Comparison of ENCODE assay signal across 1 cellular context in the genomic region with DNA sequence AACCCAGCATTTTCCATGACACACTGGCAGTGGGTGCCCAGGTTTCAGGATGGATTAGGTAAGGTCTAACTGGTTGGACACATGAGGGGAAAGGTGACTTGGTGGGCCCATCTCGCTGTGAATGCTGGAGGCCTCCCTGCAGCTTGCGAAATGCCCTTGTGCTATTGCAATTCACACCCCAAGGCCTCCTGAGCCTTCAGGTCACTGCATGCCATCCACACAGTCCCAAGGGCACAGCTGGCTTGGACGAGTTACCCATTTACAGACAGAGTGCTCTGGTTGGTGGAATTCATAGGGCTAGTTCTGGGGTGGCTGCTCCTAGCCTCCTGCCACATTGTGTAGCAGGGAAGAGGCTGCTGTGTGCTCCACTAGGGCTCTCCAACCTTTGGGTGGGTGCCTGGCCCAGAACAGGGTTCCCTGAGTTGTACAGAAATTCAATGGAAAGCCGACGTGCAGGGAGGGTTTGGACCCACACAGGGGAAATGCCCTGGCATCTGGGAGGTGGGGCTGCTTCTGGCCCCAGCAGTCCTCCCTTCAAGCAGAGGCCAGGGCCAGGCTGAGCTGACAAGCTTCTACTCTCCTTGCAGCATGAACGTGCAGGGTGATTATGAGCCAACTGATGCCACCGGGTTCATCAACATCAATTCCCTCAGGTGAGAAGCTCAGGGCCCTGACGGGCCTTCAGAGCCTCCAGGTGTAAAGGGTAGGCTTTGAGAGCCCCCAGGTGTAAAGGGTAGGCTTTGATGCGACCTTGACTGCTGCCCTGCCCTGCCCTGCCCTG.
TF ChIP-seq lines count a peak whose summit lies in the region.

No MANE protein-coding gene starts in this region.

TF ChIP-seq in HepG2, 621 proteins besides CTCF, POLR2A, EP300 and RAD21 (continued from another document):
- TF ChIP-seq ZNF414 (CRISPR knock-in tag; IDR thresholded peaks at IDR 0.05) (no peak), ZKSCAN5 (CRISPR knock-in tag; IDR thresholded peaks at IDR 0.05) (no peak), ARID5B (CRISPR knock-in tag; IDR thresholded peaks at IDR 0.05) (peak; percentile 90), ZFX (CRISPR knock-in tag; IDR thresholded peaks at IDR 0.05; ENCODE audit: low read depth) (peak; percentile 93), SATB2 (CRISPR knock-in tag; IDR thresholded peaks at IDR 0.05) (no peak), RFXANK (CRISPR knock-in tag; IDR thresholded peaks at IDR 0.05) (no peak), ZSCAN5A (CRISPR knock-in tag; IDR thresholded peaks at IDR 0.05; ENCODE audit: borderline replicate concordance) (peak; percentile 27; the same call in 1 of the 2 replicates), RFX1 (IDR thresholded peaks at IDR 0.05) (no peak), EZH2 (conservative IDR thresholded peaks at IDR 0.05; ENCODE audit: low read depth, low read length) (no peak), RBAK (CRISPR knock-in tag; IDR thresholded peaks at IDR 0.05) (no peak), ZNF672 (CRISPR knock-in tag; IDR thresholded peaks at IDR 0.05) (no peak), SSRP1 (CRISPR knock-in tag; IDR thresholded peaks at IDR 0.05) (no peak), NR2F1 (CRISPR knock-in tag; IDR thresholded peaks at IDR 0.05) (peak; percentile 67 to 78; a peak in 3 of 4 replicates), PHF20 (CRISPR knock-in tag; IDR thresholded peaks at IDR 0.05) (peak; percentile 53; the same call in 1 of the 2 replicates), ZNF552 (CRISPR knock-in tag; IDR thresholded peaks at IDR 0.05; ENCODE audit: borderline replicate concordance) (no peak), CHD2 (IDR thresholded peaks at IDR 0.05; ENCODE audit: low read depth, low read length) (no peak), ZNF251 (CRISPR knock-in tag; IDR thresholded peaks at IDR 0.05) (no peak), ZNF256 (CRISPR knock-in tag; conservative IDR thresholded peaks at IDR 0.05) (peak; percentile 90), REL (CRISPR knock-in tag; conservative IDR thresholded peaks at IDR 0.05) (no peak; the same call in 1 of the 2 replicates), ZNF138 (CRISPR knock-in tag; IDR thresholded peaks at IDR 0.05; ENCODE audit: low read depth) (0 out of 2 replicates have a peak, but pooled peaks have one; percentile 38)
- TF ChIP-seq, protein P1, sequence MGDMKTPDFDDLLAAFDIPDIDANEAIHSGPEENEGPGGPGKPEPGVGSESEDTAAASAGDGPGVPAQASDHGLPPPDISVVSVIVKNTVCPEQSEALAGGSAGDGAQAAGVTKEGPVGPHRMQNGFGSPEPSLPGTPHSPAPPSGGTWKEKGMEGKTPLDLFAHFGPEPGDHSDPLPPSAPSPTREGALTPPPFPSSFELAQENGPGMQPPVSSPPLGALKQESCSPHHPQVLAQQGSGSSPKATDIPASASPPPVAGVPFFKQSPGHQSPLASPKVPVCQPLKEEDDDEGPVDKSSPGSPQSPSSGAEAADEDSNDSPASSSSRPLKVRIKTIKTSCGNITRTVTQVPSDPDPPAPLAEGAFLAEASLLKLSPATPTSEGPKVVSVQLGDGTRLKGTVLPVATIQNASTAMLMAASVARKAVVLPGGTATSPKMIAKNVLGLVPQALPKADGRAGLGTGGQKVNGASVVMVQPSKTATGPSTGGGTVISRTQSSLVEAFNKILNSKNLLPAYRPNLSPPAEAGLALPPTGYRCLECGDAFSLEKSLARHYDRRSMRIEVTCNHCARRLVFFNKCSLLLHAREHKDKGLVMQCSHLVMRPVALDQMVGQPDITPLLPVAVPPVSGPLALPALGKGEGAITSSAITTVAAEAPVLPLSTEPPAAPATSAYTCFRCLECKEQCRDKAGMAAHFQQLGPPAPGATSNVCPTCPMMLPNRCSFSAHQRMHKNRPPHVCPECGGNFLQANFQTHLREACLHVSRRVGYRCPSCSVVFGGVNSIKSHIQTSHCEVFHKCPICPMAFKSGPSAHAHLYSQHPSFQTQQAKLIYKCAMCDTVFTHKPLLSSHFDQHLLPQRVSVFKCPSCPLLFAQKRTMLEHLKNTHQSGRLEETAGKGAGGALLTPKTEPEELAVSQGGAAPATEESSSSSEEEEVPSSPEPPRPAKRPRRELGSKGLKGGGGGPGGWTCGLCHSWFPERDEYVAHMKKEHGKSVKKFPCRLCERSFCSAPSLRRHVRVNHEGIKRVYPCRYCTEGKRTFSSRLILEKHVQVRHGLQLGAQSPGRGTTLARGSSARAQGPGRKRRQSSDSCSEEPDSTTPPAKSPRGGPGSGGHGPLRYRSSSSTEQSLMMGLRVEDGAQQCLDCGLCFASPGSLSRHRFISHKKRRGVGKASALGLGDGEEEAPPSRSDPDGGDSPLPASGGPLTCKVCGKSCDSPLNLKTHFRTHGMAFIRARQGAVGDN (CRISPR knock-in tag; IDR thresholded peaks at IDR 0.05) = peak; percentile 87
- TF ChIP-seq, protein P2, sequence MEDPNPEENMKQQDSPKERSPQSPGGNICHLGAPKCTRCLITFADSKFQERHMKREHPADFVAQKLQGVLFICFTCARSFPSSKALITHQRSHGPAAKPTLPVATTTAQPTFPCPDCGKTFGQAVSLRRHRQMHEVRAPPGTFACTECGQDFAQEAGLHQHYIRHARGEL (CRISPR knock-in tag; IDR thresholded peaks at IDR 0.05) = no peak; the same call in 1 of the 2 replicates
